ENCODE assay signal across 27 cellular contexts in the genomic region with DNA sequence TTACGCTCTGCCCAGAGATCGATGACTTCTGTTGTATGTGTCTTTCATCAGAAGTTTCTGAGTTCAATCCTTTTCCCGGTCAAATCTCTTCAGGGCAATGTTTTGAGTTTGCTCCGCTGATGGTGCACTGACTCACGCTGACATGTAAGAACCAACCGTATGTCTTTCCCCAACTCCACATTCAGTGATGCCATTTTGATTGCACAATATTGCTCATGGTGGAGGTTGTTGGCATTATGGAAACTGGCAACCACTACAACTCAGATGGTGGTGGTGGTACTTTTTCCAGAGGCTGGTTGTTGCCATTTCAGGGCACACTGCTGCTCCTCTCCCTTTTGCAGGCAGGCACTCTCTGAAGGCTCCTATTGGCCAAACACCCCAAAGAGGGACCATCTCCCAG.
"Had no signal": no experiment of that assay in that cellular context is flagged by ENCODE, and none has a peak within 500 bp of the region (broad histone marks: within the 10 kb centered on the region; RNA-seq: fewer than 3 reads in every experiment).

No MANE protein-coding gene starts in this region.

- H3K27ac Mint-ChIP-seq: mesothelial cell of epicardium had no signal

- H3K9me3 ChIP-seq: gastrocnemius medialis, lower lobe of right lung had no signal

- H3K27ac ChIP-seq: coronary artery, dorsolateral prefrontal cortex, epithelial cell of prostate, esophagus squamous epithelium, gastrocnemius medialis, heart right ventricle, left lung, lower lobe of right lung had no signal

- H3K4me1 Mint-ChIP-seq: mesothelial cell of epicardium, naive B cell had no signal

- ATAC-seq: esophagus mucosa, gastrocnemius medialis, heart right ventricle, left cardiac atrium, left lung, left ventricle myocardium superior, lower lobe of right lung, mucosa of descending colon had no signal

- H3K27me3 Mint-ChIP-seq: naive B cell had no signal

- H3K4me3 Mint-ChIP-seq: mesothelial cell of epicardium had no signal

- H3K36me3 Mint-ChIP-seq: mesothelial cell of epicardium had no signal

- DNase-seq: dermis blood vessel endothelial cell; dorsolateral prefrontal cortex; effector CD4-positive, alpha-beta T cell; effector memory CD4-positive, alpha-beta T cell; erythroblast; esophagus squamous epithelium; foreskin fibroblast; foreskin melanocyte; gastrocnemius medialis; glutamatergic neuron; head of caudate nucleus; heart right ventricle; hippocampal formation; left cardiac atrium; left lung; left ventricle myocardium superior; lower lobe of right lung; mesenchymal stem cell; mucosa of descending colon; naive B cell had no signal

- H3K4me1 ChIP-seq: esophagus squamous epithelium, gastrocnemius medialis, heart right ventricle, left lung, lower lobe of right lung had no signal

- H3K27me3 ChIP-seq: esophagus squamous epithelium, gastrocnemius medialis, heart right ventricle, left lung had no signal

- FAIRE-seq: colon, islet of Langerhans, keratinocyte had no signal

- H3K4me3 ChIP-seq: coronary artery, dorsolateral prefrontal cortex, esophagus squamous epithelium, gastrocnemius medialis, heart right ventricle, left lung, lower lobe of right lung, mucosa of descending colon had no signal

- H3K36me3 ChIP-seq: esophagus squamous epithelium, gastrocnemius medialis, heart right ventricle, left lung, lower lobe of right lung had no signal
